8 cellular contexts compared by ENCODE assay signal in genomic region chr1:182588460-182589396, GRCh38. TPM values are rescaled to one million over a fixed set of nuclear protein-coding genes. Genes with fewer than 3 reads are reported as not detected.
DNase-seq lines count a peak whose midpoint lies in the region; ATAC-seq and TF ChIP-seq lines count a peak whose summit lies in the region.

TSS of gene RNASEL (minus strand) at chr1:182589256. CDS start at chr1:182586806, 2,450 bp downstream.

- ATAC-seq in GM21526 (IDR thresholded peaks at IDR 0.05; ENCODE audit: low FRiP score, unreplicated experiment), result peak; percentile 76
- ATAC-seq in IMR-90 (ENCODE audit: low read depth), result peak; percentile 99
- peak; percentile 79 to 93 for ATAC-seq in gastrocnemius medialis

- H3K4me3 ChIP-seq in IMR-90 (ENCODE audit: insufficient read depth, low read depth, low read length) (peak within 1 kb of the TSS; percentile 54), brain microvascular endothelial cell (ENCODE audit: low read depth, low read length) (peak within 1 kb of the TSS; percentile 70), iPS-18a (ENCODE audit: low read length) (peak within 1 kb of the TSS; percentile 63), gastrocnemius medialis (peak within 1 kb of the TSS; percentile 65 to 77 (median 68))

- peak within 1 kb of the TSS; percentile 43 for H3K4me2 ChIP-seq in IMR-90 (ENCODE audit: low read depth, low read length)

- no peaks in the 10 kb centered on the region for H4K20me1 ChIP-seq in IMR-90 (ENCODE audit: insufficient read depth, low read length)

- peak within 1 kb of the TSS; percentile 88 for H3K56ac ChIP-seq in IMR-90 (ENCODE audit: extremely low read depth, insufficient read depth, low read length)

- H3K36me3 ChIP-seq in IMR-90 (ENCODE audit: control insufficient read depth, insufficient read depth, low read length) (peaks cover 1% of the 10 kb centered on the region; the same call in 1 of the 2 replicates), brain microvascular endothelial cell (replicated peaks) (no peaks in the 10 kb centered on the region), iPS-18a (ENCODE audit: control insufficient read depth, low read depth, low read length) (no peaks in the 10 kb centered on the region), gastrocnemius medialis (no peaks in the 10 kb centered on the region)

- H3K9me3 ChIP-seq in IMR-90 (ENCODE audit: control insufficient read depth, insufficient read depth, low read length), result no peaks in the 10 kb centered on the region
- no peaks in the 10 kb centered on the region for H3K9me3 ChIP-seq in iPS-18a (ENCODE audit: control insufficient read depth, low read depth, low read length)
- no peaks in the 10 kb centered on the region for H3K9me3 ChIP-seq in gastrocnemius medialis

- peak within 1 kb of the TSS; percentile 66 for H3K18ac ChIP-seq in IMR-90 (ENCODE audit: low read depth, low read length)

- dilution Hi-C loops in IMR-90 (cut with HindIII; ENCODE audit: low sequenced_read_pairs, unreplicated experiment), result no loop called here

- in situ Hi-C loops in IMR-90 (cut with MboI; ENCODE audit: low sequenced_read_pairs), result no loop called here
- in situ Hi-C loops in brain microvascular endothelial cell (cut with HindIII; ENCODE audit: low pct_ligation_motif_present, low sequenced_read_pairs), result no loop called here
- in situ Hi-C loops in gastrocnemius medialis (cut with MboI; ENCODE audit: low sequenced_read_pairs in 4 of 4), result loop anchor here in 2 of 4 donors (10.0 to 25.0 kb wide), 2 partner anchors 501 to 504 kb away; no protein-coding TSS in a partner anchor

- peak within 1 kb of the TSS; percentile 83 for H3K23ac ChIP-seq in IMR-90 (ENCODE audit: low read depth, low read length)

- H3K9me1 ChIP-seq in IMR-90 (ENCODE audit: insufficient read depth, low read length), result no peaks in the 10 kb centered on the region

- 70% methylated on average over 2 of the region's 21 CpGs; no CpG with 5 or more reads in 1 of the 2 experiments for whole genome bisulfite sequencing in IMR-90 (ENCODE audit: extremely low coverage in 2 of 2, insufficient read length in 1 of 2), 2 experiments

- peak within 1 kb of the TSS; percentile 82 for H3K27ac ChIP-seq in IMR-90 (ENCODE audit: insufficient read depth, low read length)
- H3K27ac ChIP-seq in brain microvascular endothelial cell, result peak within 1 kb of the TSS; percentile 88
- H3K27ac ChIP-seq in iPS-18a (ENCODE audit: low read length), result no peak within 1 kb of the TSS
- H3K27ac ChIP-seq in gastrocnemius medialis, result peak within 1 kb of the TSS; percentile 76 to 88 (median 85)

- H3K79me1 ChIP-seq in IMR-90 (ENCODE audit: low read depth in 1 of 2, low read length in 2 of 2), result no peaks in the 10 kb centered on the region

- TF ChIP-seq POLR2A in IMR-90 (IDR thresholded peaks at IDR 0.05; ENCODE audit: low read depth, low read length) (no peak), gastrocnemius medialis (IDR thresholded peaks at IDR 0.05) (peak in 1 of 2 donors; percentile 19)

- H4K91ac ChIP-seq in IMR-90 (ENCODE audit: insufficient read depth, low read depth, low read length), result peak within 1 kb of the TSS; percentile 90

- intact Hi-C loops in IMR-90 (cut with micrococcal nuclease) (no loop called here), gastrocnemius medialis (cut with DNase I; ENCODE audit: low total_unique reads) (no loop called here)

- H4K8ac ChIP-seq in IMR-90 (ENCODE audit: low read depth in 2 of 2, low read length in 2 of 2), result peak within 1 kb of the TSS; percentile 84 to 92

- H3K27me3 ChIP-seq in IMR-90 (ENCODE audit: control insufficient read depth, insufficient read depth, low read length) (peaks cover 5% of the 10 kb centered on the region; the same call in 1 of the 2 replicates), brain microvascular endothelial cell (replicated peaks) (no peaks in the 10 kb centered on the region), iPS-18a (ENCODE audit: control insufficient read depth, insufficient read depth, low read length) (no peaks in the 10 kb centered on the region), gastrocnemius medialis (no peaks in the 10 kb centered on the region)

- peak within 1 kb of the TSS; percentile 50 for H4K5ac ChIP-seq in IMR-90 (ENCODE audit: low read depth, low read length)

- no TSS peak for BruUV-seq in IMR-90 (replicated peaks; lab: Mats Ljungman, UMichigan)

- H2AFZ ChIP-seq in IMR-90 (replicated peaks; ENCODE audit: low read length, poor library complexity), result peak within 1 kb of the TSS; percentile 95

- H3K9ac ChIP-seq in IMR-90 (ENCODE audit: low read depth, low read length), result peak within 1 kb of the TSS; percentile 73
- H3K9ac ChIP-seq in iPS-18a (ENCODE audit: low read length), result peak within 1 kb of the TSS; percentile 51

- H2BK120ac ChIP-seq in IMR-90 (ENCODE audit: low read depth, low read length), result peak within 1 kb of the TSS; percentile 82

- H3K4ac ChIP-seq in IMR-90 (ENCODE audit: low read depth, low read length), result peak within 1 kb of the TSS; percentile 92

- peak within 1 kb of the TSS; percentile 69 for H2BK5ac ChIP-seq in IMR-90 (ENCODE audit: low read depth, low read length, poor library complexity, severe bottlenecking)

- peak within 1 kb of the TSS; percentile 38; the same call in 2 of the 3 replicates for H2BK15ac ChIP-seq in IMR-90 (ENCODE audit: low read depth, low read length)

- H2BK20ac ChIP-seq in IMR-90 (ENCODE audit: low read depth, low read length), result peak within 1 kb of the TSS; percentile 64

- H2AK5ac ChIP-seq in IMR-90 (ENCODE audit: low read depth, low read length), result no peak within 1 kb of the TSS

- POLR2A ChIA-PET in IMR-90 (lab: Charles Lee; ENCODE audit: unreplicated experiment), result no interaction called here

- TF ChIP-seq CTCF in IMR-90 (conservative IDR thresholded peaks at IDR 0.05; ENCODE audit: low read depth, low read length), result no peak
- no peak for TF ChIP-seq CTCF in brain microvascular endothelial cell (IDR thresholded peaks at IDR 0.05; ENCODE audit: low read depth, low read length, missing control alignments)
- TF ChIP-seq CTCF in gastrocnemius medialis (IDR thresholded peaks at IDR 0.05 in 4 of 5, conservative IDR thresholded peaks at IDR 0.05 in 1 of 5), result no peak

- peak; percentile 78 for DNase-seq in EL
- DNase-seq in IMR-90, result peak; percentile 77
- DNase-seq in T-helper 9 cell, result peak; percentile 43
- DNase-seq in brain microvascular endothelial cell, result peak; percentile 64
- DNase-seq in gastrocnemius medialis, result peak in 1 of 2 donors; percentile 58
- no peak for DNase-seq in NCI-H748 (lab: John Stamatoyannopoulos, UW; ENCODE audit: unreplicated experiment)

- H3K14ac ChIP-seq in IMR-90 (replicated peaks; ENCODE audit: low read depth, low read length), result peak within 1 kb of the TSS; percentile 80

- H3K4me1 ChIP-seq in IMR-90 (ENCODE audit: control insufficient read depth, insufficient read depth, low read length) (no peaks in the 10 kb centered on the region), iPS-18a (ENCODE audit: control insufficient read depth, low read depth, low read length) (peaks cover 7% of the 10 kb centered on the region), gastrocnemius medialis (no peaks in the 10 kb centered on the region)

- CTCF ChIA-PET in IMR-90 (lab: Yijun Ruan, JAX), result interaction anchor here (1.2 kb wide), 1 partner anchor 196 kb away, joined by 3 read pairs; no protein-coding TSS in a partner anchor

- no peak for TF ChIP-seq RAD21 in IMR-90 (IDR thresholded peaks at IDR 0.05; ENCODE audit: low read length)

- H2AK9ac ChIP-seq in IMR-90 (replicated peaks; ENCODE audit: low read depth, low read length, poor library complexity), result peak within 1 kb of the TSS; percentile 10

TF ChIP-seq in IMR-90, 13 proteins besides CTCF, POLR2A, EP300 and RAD21:
- no peak for TF ChIP-seq MAFK (IDR thresholded peaks at IDR 0.05; ENCODE audit: low read depth, low read length)
- 0 out of 2 replicates have a peak, but pooled peaks have one; percentile 4 for TF ChIP-seq NFE2L2 (IDR thresholded peaks at IDR 0.05; ENCODE audit: low read depth, low read length)
- peak; percentile 45; the same call in 1 of the 2 replicates for TF ChIP-seq CEBPB (IDR thresholded peaks at IDR 0.05; ENCODE audit: low read depth, low read length)
TF ChIP-seq in IMR-90: peak in this region for 2.

RNA-seq across cellular contexts. Expression of gene RNASEL, which starts in this region (rescaled TPM):
- total RNA-seq in IMR-90 (2012; rRNA removed), result 6.4 and 6.5 TPM in 2 replicates
- 1.8 and 2.5 TPM in 2 replicates for polyA plus RNA-seq in IMR-90 (2012; rRNA removed)
- 0.64 and 0.82 TPM in 2 replicates for polyA plus RNA-seq in IMR-90 (2012; cell fraction: cytosol; rRNA removed)
- 0.58 and 2.8 TPM in 2 replicates for polyA plus RNA-seq in IMR-90 (2012; cell fraction: nucleus; rRNA removed; ENCODE audit: low replicate concordance)
- total RNA-seq in gastrocnemius medialis, result 1 to 10 TPM in 3 of 4 donors, under 1 TPM in 1; 0.51 to 4.4 (median 2.4) TPM
